ENCODE assay signal across 20 cellular contexts in genomic region chr12:18549598-18549997, GRCh38.
DNase-seq lines count a peak whose midpoint lies in the region; ATAC-seq, FAIRE-seq and TF ChIP-seq lines count a peak whose summit lies in the region.
"Had no signal": no experiment of that assay in that cellular context is flagged by ENCODE, and none has a peak within 500 bp of the region (broad histone marks: within the 10 kb centered on the region; RNA-seq: fewer than 3 reads in every experiment).

No MANE protein-coding gene starts in this region.

- CTCF ChIA-PET in HEK293T (lab: Yijun Ruan, JAX): no interaction called here

- no peak overlapping the region for H2AK5ac ChIP-seq in mesendoderm (ENCODE audit: low read length)

- FAIRE-seq in D721Med (lab: Jason Lieb, UNC): no peak
- FAIRE-seq: GM12892, HTR-8/SVneo had no signal

- H2BK5ac ChIP-seq in mesendoderm (ENCODE audit: low read length): no peak overlapping the region

- H3K4ac ChIP-seq in mesendoderm (ENCODE audit: low read depth, low read length): no peak overlapping the region

- H2BK15ac ChIP-seq in mesendoderm (replicated peaks; ENCODE audit: low read depth): no peak overlapping the region

- no peaks in the 10 kb centered on the region for H3K4me1 ChIP-seq in mesendoderm (ENCODE audit: control insufficient read depth, low read depth, low read length)
- H3K4me1 ChIP-seq: left lung had no signal

- no peaks in the 10 kb centered on the region for H3K79me2 ChIP-seq in mesendoderm (ENCODE audit: control insufficient read depth, insufficient read depth, low read length)

- H3K18ac ChIP-seq in mesendoderm (ENCODE audit: low read length): no peak overlapping the region

- no peaks in the 10 kb centered on the region for H3K36me3 ChIP-seq in mesendoderm (ENCODE audit: control insufficient read depth, insufficient read depth, low read length)
- H3K36me3 ChIP-seq: left lung had no signal

- no peak overlapping the region for H4K8ac ChIP-seq in mesendoderm (ENCODE audit: low read depth, low read length)

- no CpG with 5 or more reads among the region's 2 CpGs for WGBS in mesendoderm (ENCODE audit: extremely low coverage, insufficient coverage, low lambda C conversion rate)

- H3K4me3 ChIP-seq in AG10803 (ENCODE audit: low read length): no peak overlapping the region
- H3K4me3 ChIP-seq in choroid plexus epithelial cell (ENCODE audit: low read depth, low read length): no peak overlapping the region
- no peak overlapping the region for H3K4me3 ChIP-seq in mesendoderm (ENCODE audit: low read length)
- H3K4me3 ChIP-seq: left lung had no signal

- ATAC-seq in HG02678 (IDR thresholded peaks at IDR 0.05; ENCODE audit: unreplicated experiment) (no peak), GM21717 (IDR thresholded peaks at IDR 0.05; ENCODE audit: unreplicated experiment) (no peak)
- ATAC-seq: left lung, natural killer cell had no signal

- H3K27ac ChIP-seq in mesendoderm (ENCODE audit: low read depth, low read length): no peak overlapping the region
- H3K27ac ChIP-seq: KMS-11, left lung had no signal

- TF ChIP-seq CTCF in AG10803 (conservative IDR thresholded peaks at IDR 0.05; ENCODE audit: low read length) (0 out of 2 replicates have a peak, but pooled peaks have one; percentile 3), choroid plexus epithelial cell (conservative IDR thresholded peaks at IDR 0.05; ENCODE audit: low read depth, low read length) (peak; percentile 36), D721Med (IDR thresholded peaks at IDR 0.05; ENCODE audit: insufficient read depth, missing control alignments) (no peak)

- DNase-seq in AG10803 (ENCODE audit: low read depth): no peak
- DNase-seq in HEK293T (ENCODE audit: extremely low spot score): peak; percentile 12
- no peak for DNase-seq in choroid plexus epithelial cell (ENCODE audit: low read depth)
- DNase-seq in mesendoderm: peak; percentile 53
- no peak for DNase-seq in D721Med (ENCODE audit: insufficient read length, low spot score)
- no peak for DNase-seq in KBM-7
- DNase-seq: activated CD4-positive, alpha-beta memory T cell treated with anti-CD3 and anti-CD28 coated beads for 36 hours; CD4-positive, alpha-beta memory T cell; DMS79 treated with DMSO at 0.1 percent for 48 hours; effector memory CD4-positive, alpha-beta T cell; left lung; natural killer cell; NCI-H2171; NCI-H524 treated with DMSO at 0.1 percent for 48 hours; posterior cingulate gyrus had no signal

- no peak overlapping the region for H3K4me2 ChIP-seq in mesendoderm (ENCODE audit: low read length)
- H3K4me2 ChIP-seq: KMS-11 had no signal

- H4K5ac ChIP-seq in mesendoderm (ENCODE audit: low read length): no peak overlapping the region

- in situ Hi-C loops in KBM-7 (cut with MboI; ENCODE audit: low pct_unique_long_range_greater_than_20kb, low sequenced_read_pairs): no loop called here

- POLR2A ChIA-PET in HEK293T (lab: Yijun Ruan, JAX): no interaction called here

- H3K27me3 ChIP-seq in mesendoderm (ENCODE audit: insufficient read depth, low read length, poor library complexity): no peaks in the 10 kb centered on the region
- H3K27me3 ChIP-seq: left lung had no signal

- H3K9ac ChIP-seq in mesendoderm (ENCODE audit: low read length): no peak overlapping the region
- H3K9ac ChIP-seq: KMS-11 had no signal

- no peaks in the 10 kb centered on the region for H3K79me1 ChIP-seq in mesendoderm (ENCODE audit: low read length)

- H2BK120ac ChIP-seq in mesendoderm (ENCODE audit: low read depth, low read length): no peak overlapping the region

- H3K23ac ChIP-seq in mesendoderm (ENCODE audit: low read length): no peak overlapping the region

- no peak overlapping the region for H3K56ac ChIP-seq in mesendoderm (ENCODE audit: low read length)

TF ChIP-seq in HEK293T, 16 proteins besides CTCF, POLR2A, EP300 and RAD21:
- TF ChIP-seq BHLHE40 (IDR thresholded peaks at IDR 0.05; ENCODE audit: borderline replicate concordance): no peak
- no peak for TF ChIP-seq ARNT (IDR thresholded peaks at IDR 0.05)
- TF ChIP-seq SUZ12 (IDR thresholded peaks at IDR 0.05): no peak
- no peak for TF ChIP-seq FOXK2 (IDR thresholded peaks at IDR 0.05)
- TF ChIP-seq L3MBTL2 (conservative IDR thresholded peaks at IDR 0.05): no peak
- no peak for TF ChIP-seq FOXM1 (IDR thresholded peaks at IDR 0.05; ENCODE audit: borderline replicate concordance)
- TF ChIP-seq FOXA1 (IDR thresholded peaks at IDR 0.05): no peak
- TF ChIP-seq CTBP1 (IDR thresholded peaks at IDR 0.05; ENCODE audit: borderline replicate concordance): no peak
- no peak for TF ChIP-seq SP1 (IDR thresholded peaks at IDR 0.05)
- TF ChIP-seq LEF1 (IDR thresholded peaks at IDR 0.05; ENCODE audit: borderline replicate concordance): no peak
- no peak for TF ChIP-seq ELF4 (IDR thresholded peaks at IDR 0.05)
- TF ChIP-seq ZNF384 (IDR thresholded peaks at IDR 0.05): no peak
- TF ChIP-seq HDGF (IDR thresholded peaks at IDR 0.05; ENCODE audit: borderline replicate concordance): no peak
- no peak for TF ChIP-seq NFRKB (IDR thresholded peaks at IDR 0.05)
- TF ChIP-seq TARDBP (IDR thresholded peaks at IDR 0.05): no peak
- no peak for TF ChIP-seq PKNOX1 (IDR thresholded peaks at IDR 0.05)

Comparison
In these comparisons a context has a peak if more than half of its experiments do, and no peak if none do; other contexts are left out.
1. DNase-seq: peak in HEK293T (single experiment) and mesendoderm (single experiment); none in AG10803 (single experiment), choroid plexus epithelial cell (single experiment), D721Med (single experiment) and KBM-7 (single experiment).